ENCODE assay signal across 7 cellular contexts in genomic region chr16:29600111-29601000, GRCh38.
DNase-seq lines count a peak whose midpoint lies in the region; ATAC-seq and TF ChIP-seq lines count a peak whose summit lies in the region.
"Not testable (repeated sequence)": the region's sequence is repeated elsewhere in the genome, so short reads cannot be mapped to it uniquely, and the experiment has no call there.

No MANE protein-coding gene starts in this region.

- DNase-seq in MV-4-11 (lab: John Stamatoyannopoulos, UW), result peak; percentile 68
- DNase-seq in T-helper 17 cell, result peak in 1 of 3 donors; percentile 18
- DNase-seq in activated T-cell treated with anti-CD3 and anti-CD28 coated beads, Interleukin-2, amount 50 U/mL, for 72 hours, result peak; percentile 67 to 69
- not testable (repeated sequence) for DNase-seq in glutamatergic neuron
- peak in 1 of 2 donors; percentile 57 for DNase-seq in psoas muscle

- H3K27me3 Mint-ChIP-seq in T-helper 17 cell; activated T-cell treated with anti-CD3 and anti-CD28 coated beads, Interleukin-2, amount 50 U/mL, for 72 hours (ENCODE audit: low read depth); glutamatergic neuron (ENCODE audit: unreplicated experiment): not testable (repeated sequence)

- peak; percentile 26 for TF ChIP-seq POLR2A in GM15510 (IDR thresholded peaks at IDR 0.05; ENCODE audit: borderline replicate concordance, extremely low read depth, insufficient read length)

- peak overlapping the region; percentile 85 for H3K27ac ChIP-seq in psoas muscle

- intact Hi-C loops in psoas muscle (cut with DNase I), result not testable (repeated sequence)

- not testable (repeated sequence) for H3K36me3 ChIP-seq in psoas muscle (ENCODE audit: insufficient read depth in 1 of 2, low read depth in 1 of 2)

- WGBS in psoas muscle, 3 donors, result 60 to 77% (median 62%) methylated on average over 25 to 26 of the region's 26 CpGs

- not testable (repeated sequence) for TF ChIP-seq CTCF in glutamatergic neuron (IDR thresholded peaks at IDR 0.05; ENCODE audit: partially characterized antibody, unreplicated experiment); psoas muscle (IDR thresholded peaks at IDR 0.05)

- H3K4me1 ChIP-seq in psoas muscle, result peaks cover 22% of the 10 kb centered on the region

- ATAC-seq in HG02678 (IDR thresholded peaks at IDR 0.05; ENCODE audit: unreplicated experiment), result peak; percentile 45
- peak; percentile 59 for ATAC-seq in T-helper 17 cell
- peak; percentile 46 to 59 for ATAC-seq in activated T-cell treated with anti-CD3 and anti-CD28 coated beads, Interleukin-2, amount 50 U/mL, for 72 hours (replicated peaks in 1 of 2)
- ATAC-seq in psoas muscle, result not testable (repeated sequence)

- H3K4me3 Mint-ChIP-seq in T-helper 17 cell (peak overlapping the region; percentile 85), glutamatergic neuron (ENCODE audit: unreplicated experiment) (peak overlapping the region; percentile 42)
- peak overlapping the region; percentile 91 to 92 for H3K4me3 Mint-ChIP-seq in activated T-cell treated with anti-CD3 and anti-CD28 coated beads, Interleukin-2, amount 50 U/mL, for 72 hours

- not testable (repeated sequence) for H3K27me3 ChIP-seq in psoas muscle (ENCODE audit: insufficient read depth in 3 of 3, low read length in 2 of 3)

- H3K27ac Mint-ChIP-seq in T-helper 17 cell, result peak overlapping the region; percentile 93
- peak overlapping the region; percentile 97 for H3K27ac Mint-ChIP-seq in activated T-cell treated with anti-CD3 and anti-CD28 coated beads, Interleukin-2, amount 50 U/mL, for 72 hours
- not testable (repeated sequence) for H3K27ac Mint-ChIP-seq in glutamatergic neuron (ENCODE audit: unreplicated experiment)

- not testable (repeated sequence) for H3K9me3 ChIP-seq in T-helper 17 cell (ENCODE audit: control insufficient read depth, low read length, poor library complexity, severe bottlenecking); psoas muscle

- H3K9me3 Mint-ChIP-seq in activated T-cell treated with anti-CD3 and anti-CD28 coated beads, Interleukin-2, amount 50 U/mL, for 72 hours; glutamatergic neuron (ENCODE audit: unreplicated experiment): not testable (repeated sequence)

- peak overlapping the region; percentile 18 for H3K4me3 ChIP-seq in psoas muscle

- peaks cover 17% of the 10 kb centered on the region for H3K4me1 Mint-ChIP-seq in T-helper 17 cell
- peaks cover 76% of the 10 kb centered on the region for H3K4me1 Mint-ChIP-seq in activated T-cell treated with anti-CD3 and anti-CD28 coated beads, Interleukin-2, amount 50 U/mL, for 72 hours (ENCODE audit: low read depth)
- peaks cover 14% of the 10 kb centered on the region for H3K4me1 Mint-ChIP-seq in glutamatergic neuron (ENCODE audit: low read depth, unreplicated experiment)

- H3K36me3 Mint-ChIP-seq in T-helper 17 cell (ENCODE audit: low read depth); glutamatergic neuron (ENCODE audit: unreplicated experiment): not testable (repeated sequence)
- peaks cover 2 to 13% of the 10 kb centered on the region in 2 donors for H3K36me3 Mint-ChIP-seq in activated T-cell treated with anti-CD3 and anti-CD28 coated beads, Interleukin-2, amount 50 U/mL, for 72 hours (ENCODE audit: insufficient read depth in 2 of 2)
